8 cellular contexts compared by ENCODE assay signal in genomic region chr2:128734521-128735295, GRCh38.
DNase-seq lines count a peak whose midpoint lies in the region; ATAC-seq and TF ChIP-seq lines count a peak whose summit lies in the region.

No MANE protein-coding gene starts in this region.

- H3K4me1 Mint-ChIP-seq in activated naive CD8-positive, alpha-beta T cell treated with anti-CD3 and anti-CD28 coated beads, Interleukin-2, amount 50 U/mL, for 24 hours, result peaks cover 12% of the 10 kb centered on the region
- peaks cover 13 to 23% (median 20%) of the 10 kb centered on the region in 3 donors for H3K4me1 Mint-ChIP-seq in naive B cell

- no peak for TF ChIP-seq CTCF in ovary (IDR thresholded peaks at IDR 0.05)

- H3K9me3 ChIP-seq in ovary (no peaks in the 10 kb centered on the region), MG63 (no peaks in the 10 kb centered on the region)

- TF ChIP-seq EP300 in ovary (IDR thresholded peaks at IDR 0.05), result no peak

- TF ChIP-seq POLR2A in ovary (IDR thresholded peaks at IDR 0.05), result no peak

- H3K36me3 ChIP-seq in ovary (no peaks in the 10 kb centered on the region), MG63 (no peaks in the 10 kb centered on the region)

- no peak overlapping the region for H3K4me3 ChIP-seq in ovary
- no peak overlapping the region for H3K4me3 ChIP-seq in MG63

- no peak overlapping the region for H3K27ac Mint-ChIP-seq in activated naive CD8-positive, alpha-beta T cell treated with anti-CD3 and anti-CD28 coated beads, Interleukin-2, amount 50 U/mL, for 24 hours
- peak overlapping the region in 3 of 6 donors; percentile 5 to 26 (median 24) for H3K27ac Mint-ChIP-seq in naive B cell

- intact Hi-C loops in ovary (cut with DNase I), result loop anchor here in 1 of 4 donors (5.0 kb wide), 1 partner anchor 412 kb away; no protein-coding TSS in a partner anchor

- peaks cover 6% of the 10 kb centered on the region for H3K4me1 ChIP-seq in ovary (ENCODE audit: insufficient read depth)

- H3K9me3 Mint-ChIP-seq in activated naive CD8-positive, alpha-beta T cell treated with anti-CD3 and anti-CD28 coated beads, Interleukin-2, amount 50 U/mL, for 24 hours, result no peaks in the 10 kb centered on the region
- H3K9me3 Mint-ChIP-seq in naive B cell, result peaks cover 0 to 1% (median 0%) of the 10 kb centered on the region in 7 donors

- H3K36me3 Mint-ChIP-seq in activated naive CD8-positive, alpha-beta T cell treated with anti-CD3 and anti-CD28 coated beads, Interleukin-2, amount 50 U/mL, for 24 hours (ENCODE audit: low read depth), result no peaks in the 10 kb centered on the region
- H3K36me3 Mint-ChIP-seq in naive B cell, result no peaks in the 10 kb centered on the region

- ATAC-seq in GM18858 (IDR thresholded peaks at IDR 0.05; ENCODE audit: unreplicated experiment), result peak; percentile 40
- peak; percentile 41 for ATAC-seq in HG03108 (IDR thresholded peaks at IDR 0.05; ENCODE audit: unreplicated experiment)
- ATAC-seq in activated naive CD8-positive, alpha-beta T cell treated with anti-CD3 and anti-CD28 coated beads, Interleukin-2, amount 50 U/mL, for 24 hours, result peak; percentile 35
- ATAC-seq in naive B cell (ENCODE audit: low read depth in 2 of 2), result peak; percentile 71 to 72

- H3K27me3 ChIP-seq in ovary (no peaks in the 10 kb centered on the region), MG63 (no peaks in the 10 kb centered on the region)

- peaks cover 27% of the 10 kb centered on the region for H3K27me3 Mint-ChIP-seq in activated naive CD8-positive, alpha-beta T cell treated with anti-CD3 and anti-CD28 coated beads, Interleukin-2, amount 50 U/mL, for 24 hours
- H3K27me3 Mint-ChIP-seq in naive B cell, result peaks cover 12 to 17% (median 12%) of the 10 kb centered on the region in 3 donors

- no peak overlapping the region for H3K27ac ChIP-seq in ovary

- 69 to 84% (median 79%) methylated on average over 37 of the region's 37 CpGs for WGBS in ovary, 3 donors

- DNase-seq in activated naive CD8-positive, alpha-beta T cell treated with anti-CD3 and anti-CD28 coated beads, Interleukin-2, amount 50 U/mL, for 24 hours, result peak; percentile 10
- DNase-seq in naive B cell (peak; percentile 32), H4 (ENCODE audit: low spot score) (no peak), ovary (no peak), MG63 (no peak), NCI-H82 treated with DMSO at 0.1 percent for 48 hours (lab: John Stamatoyannopoulos, UW; ENCODE audit: unreplicated experiment) (no peak)

- H3K4me3 Mint-ChIP-seq in activated naive CD8-positive, alpha-beta T cell treated with anti-CD3 and anti-CD28 coated beads, Interleukin-2, amount 50 U/mL, for 24 hours, result peak overlapping the region; percentile 9
- peak overlapping the region in 7 of 8 donors; percentile 26 to 82 (median 47) for H3K4me3 Mint-ChIP-seq in naive B cell

Comparison
In these comparisons a context has a peak if more than half of its experiments do, and no peak if none do; other contexts are left out.
1. DNase-seq: peak in activated naive CD8-positive, alpha-beta T cell treated with anti-CD3 and anti-CD28 coated beads, Interleukin-2, amount 50 U/mL, for 24 hours (single experiment) and naive B cell (single experiment); none in H4 (single experiment), ovary (0 of 5), MG63 (single experiment) and NCI-H82 treated with DMSO at 0.1 percent for 48 hours (single experiment).
2. Peak in every context shown above with its lines, with median percentiles within 50 percentile points of each other: ATAC-seq.